Comparison of ENCODE assay signal across 9 cellular contexts in the genomic region with DNA sequence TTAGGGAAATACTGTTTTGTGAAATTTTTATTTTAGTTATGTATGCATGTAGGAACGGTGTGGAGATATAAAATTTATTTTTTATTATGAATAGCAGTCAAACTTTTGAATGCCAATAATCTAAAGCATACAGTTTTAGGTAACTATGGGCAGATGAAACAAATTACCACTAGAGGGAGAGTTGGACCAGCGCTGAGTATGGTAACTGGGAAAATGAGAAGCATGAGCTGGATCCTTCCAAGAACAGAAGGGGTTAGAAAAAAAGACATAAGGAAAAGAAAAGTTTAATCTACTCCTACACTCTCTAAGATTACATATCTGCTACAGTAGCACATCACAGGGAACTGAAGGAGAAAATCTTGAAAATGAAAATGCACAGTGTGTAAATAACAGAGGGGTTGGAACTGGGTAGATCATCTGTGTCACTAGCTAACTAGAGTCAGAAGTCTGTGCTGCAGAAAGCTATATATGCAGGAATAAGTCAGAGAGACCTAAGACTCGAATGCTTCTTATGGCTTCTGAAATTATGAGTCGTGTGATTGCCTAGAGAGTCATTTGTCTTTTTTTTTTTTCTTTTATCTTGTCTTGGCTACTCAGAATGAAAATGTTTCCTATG. TPM values are rescaled to one million over a fixed set of nuclear protein-coding genes. Genes with fewer than 3 reads are reported as not detected.
DNase-seq lines count a peak whose midpoint lies in the region; ATAC-seq and TF ChIP-seq lines count a peak whose summit lies in the region.
"Had no signal": no experiment of that assay in that cellular context is flagged by ENCODE, and none has a peak within 500 bp of the region (broad histone marks: within the 10 kb centered on the region; RNA-seq: fewer than 3 reads in every experiment).

No MANE protein-coding gene starts in this region.

- POLR2A ChIA-PET in CD8-positive, alpha-beta T cell (lab: Charles Lee) = no interaction called here

- H3K27ac Mint-ChIP-seq in CD8-positive, alpha-beta T cell = no peak overlapping the region

- H3K27ac ChIP-seq in HL-60 (replicated peaks) (no peak overlapping the region), SK-N-MC (no peak overlapping the region)
- no peak overlapping the region for H3K27ac ChIP-seq in CD8-positive, alpha-beta T cell (ENCODE audit: low read depth, low read length)

- TF ChIP-seq CTCF in BE2C (IDR thresholded peaks at IDR 0.05; ENCODE audit: low read depth, low read length) (peak; percentile 72), HL-60 (IDR thresholded peaks at IDR 0.05; ENCODE audit: insufficient read depth, low read length) (peak; percentile 31)
- TF ChIP-seq CTCF in CD8-positive, alpha-beta T cell (IDR thresholded peaks at IDR 0.05) = no peak

- ATAC-seq in left colon (peak; percentile 56), HG02588 (IDR thresholded peaks at IDR 0.05; ENCODE audit: unreplicated experiment) (no peak), GM21367 (IDR thresholded peaks at IDR 0.05; ENCODE audit: unreplicated experiment) (no peak)
- ATAC-seq in CD8-positive, alpha-beta T cell = no peak

- CTCF ChIA-PET in CD8-positive, alpha-beta T cell (lab: Charles Lee) = no interaction called here

- H3K36me3 Mint-ChIP-seq in CD8-positive, alpha-beta T cell = no peaks in the 10 kb centered on the region

- no peaks in the 10 kb centered on the region for H3K27me3 Mint-ChIP-seq in CD8-positive, alpha-beta T cell (ENCODE audit: low read depth)

- H3K4me1 Mint-ChIP-seq in CD8-positive, alpha-beta T cell (ENCODE audit: low read depth) = no peaks in the 10 kb centered on the region

- intact Hi-C loops in left colon (cut with DNase I, micrococcal nuclease) = no loop called here
- intact Hi-C loops in CD8-positive, alpha-beta T cell (cut with DNase I, micrococcal nuclease) = no loop called here

- no peaks in the 10 kb centered on the region for H3K9me3 Mint-ChIP-seq in CD8-positive, alpha-beta T cell

- H3K27me3 ChIP-seq in BE2C (no peaks in the 10 kb centered on the region), HL-60 (ENCODE audit: insufficient read depth, poor library complexity, severe bottlenecking) (no peaks in the 10 kb centered on the region)
- no peaks in the 10 kb centered on the region for H3K27me3 ChIP-seq in CD8-positive, alpha-beta T cell (ENCODE audit: insufficient read depth, low read length)

- H3K4me1 ChIP-seq in BE2C = peaks cover 6% of the 10 kb centered on the region
- H3K4me1 ChIP-seq in CD8-positive, alpha-beta T cell (ENCODE audit: insufficient read depth, low read length) = no peaks in the 10 kb centered on the region

- no peak overlapping the region for H3K9ac ChIP-seq in SK-N-MC (ENCODE audit: insufficient read length)

- H3K9me3 ChIP-seq in BE2C = no peaks in the 10 kb centered on the region
- no peaks in the 10 kb centered on the region for H3K9me3 ChIP-seq in SK-N-MC (ENCODE audit: low read depth, low read length)
- no peaks in the 10 kb centered on the region for H3K9me3 ChIP-seq in CD8-positive, alpha-beta T cell (ENCODE audit: low read length)

- DNase-seq in BE2C = peak; percentile 6
- DNase-seq in HL-60 (ENCODE audit: low read depth in 1 of 2, low spot score in 1 of 2) = no peak
- DNase-seq in SK-N-MC (ENCODE audit: low read depth, low spot score) = peak; percentile 32
- no peak for DNase-seq in left colon
- DNase-seq in CD8-positive, alpha-beta T cell = no peak
- no peak for DNase-seq in OCI-M2 (lab: John Stamatoyannopoulos, UW; ENCODE audit: unreplicated experiment)

- H3K36me3 ChIP-seq in BE2C (no peaks in the 10 kb centered on the region), SK-N-MC (ENCODE audit: insufficient read depth, low read length) (no peaks in the 10 kb centered on the region)
- H3K36me3 ChIP-seq in CD8-positive, alpha-beta T cell (ENCODE audit: insufficient read depth, low read length) = no peaks in the 10 kb centered on the region

- no peak overlapping the region for H3K4me3 Mint-ChIP-seq in CD8-positive, alpha-beta T cell

- no peak overlapping the region for H3K4me3 ChIP-seq in BE2C (ENCODE audit: low read depth, low read length)
- no peak overlapping the region for H3K4me3 ChIP-seq in HL-60 (replicated peaks; ENCODE audit: insufficient read depth, low read length)
- H3K4me3 ChIP-seq in SK-N-MC = no peak overlapping the region
- no peak overlapping the region for H3K4me3 ChIP-seq in CD8-positive, alpha-beta T cell (ENCODE audit: low read depth, low read length)

RNA-seq across cellular contexts. Expression of gene REG3G, which starts 15.6 kb away (rescaled TPM):
- polyA plus RNA-seq in BE2C (2012; ENCODE audit: insufficient read depth, insufficient read length, low read depth) = not detected
- not detected for total RNA-seq in left colon
- not detected for total RNA-seq in CD8-positive, alpha-beta T cell
- total RNA-seq: fibroblast of lung had no signal
- polyA plus RNA-seq: fibroblast of lung had no signal

RNA-seq across cellular contexts. Expression of gene REG1B, which starts 46.7 kb away (rescaled TPM):
- not detected for polyA plus RNA-seq in BE2C (2012; ENCODE audit: insufficient read depth, insufficient read length, low read depth)
- 1 to 10 TPM in 1 of 2 donors, not detected in 1; 4.6 TPM for total RNA-seq in left colon
- total RNA-seq in CD8-positive, alpha-beta T cell = not detected
- total RNA-seq: fibroblast of lung had no signal
- polyA plus RNA-seq: fibroblast of lung had no signal

Comparison
In these comparisons a context has a peak if more than half of its experiments do, and no peak if none do; other contexts are left out.
1. DNase-seq: peak in BE2C (single experiment) and SK-N-MC (single experiment); none in HL-60 (0 of 2), left colon (0 of 2), CD8-positive, alpha-beta T cell (0 of 7) and OCI-M2 (single experiment).